Comparison of ENCODE assay signal across 10 cellular contexts in the genomic region with DNA sequence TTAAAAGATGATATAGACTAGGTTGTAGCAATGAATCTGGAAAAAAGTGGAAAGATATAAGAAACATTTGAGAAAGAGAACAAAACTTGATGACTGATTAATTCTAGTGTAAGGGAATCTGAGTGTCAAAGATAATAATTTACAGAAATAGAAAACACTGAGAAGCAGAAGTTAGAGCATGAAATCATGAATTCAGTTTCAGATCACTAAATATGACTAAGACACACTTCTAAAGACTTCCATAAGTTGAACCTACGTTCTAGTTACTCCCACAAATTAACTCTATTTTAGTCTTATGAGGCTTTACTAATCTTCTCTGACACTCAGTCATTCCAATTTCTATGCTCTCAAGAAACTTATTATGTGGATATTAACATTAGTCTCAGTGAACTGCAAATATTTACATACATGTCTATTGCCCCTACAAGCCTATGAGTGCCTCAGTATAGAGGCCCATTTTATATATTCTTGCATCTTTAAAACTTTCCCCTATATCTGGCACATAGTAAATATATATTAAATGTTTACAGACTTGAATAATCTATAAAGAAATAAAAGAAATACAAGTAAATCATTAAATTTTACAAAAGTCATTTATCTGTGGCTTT.
A peak's percentile ranks its signal among the peaks of the same experiment; 100 is the strongest.
DNase-seq lines count a peak whose midpoint lies in the region; ATAC-seq lines count a peak whose summit lies in the region.
"Had no signal": no experiment of that assay in that cellular context is flagged by ENCODE, and none has a peak within 500 bp of the region (broad histone marks: within the 10 kb centered on the region; RNA-seq: fewer than 3 reads in every experiment).

No MANE protein-coding gene starts in this region.

- DNase-seq in ACHN (peak; percentile 50), NCI-H1417 (lab: John Stamatoyannopoulos, UW) (no peak), epidermal melanocyte (ENCODE audit: insufficient read length, low spot score) (no peak), AG08396 (ENCODE audit: low spot score) (no peak)
- DNase-seq in stimulated activated CD4-positive, alpha-beta T cell treated with anti-CD3 and anti-CD28 coated beads, Interleukin-12 subunit alpha, Interleukin-12 subunit beta, amount 100 ng/mL, for 4 hours, result no peak
- DNase-seq: NCI-H2171, right lobe of liver had no signal

- peak; percentile 66 for ATAC-seq in GM19035 (IDR thresholded peaks at IDR 0.05; ENCODE audit: unreplicated experiment)
- peak; percentile 92 for ATAC-seq in HG02759 (IDR thresholded peaks at IDR 0.05; ENCODE audit: unreplicated experiment)
- ATAC-seq in HG03558 (IDR thresholded peaks at IDR 0.05; ENCODE audit: extremely low read depth, unreplicated experiment), result peak; percentile 90

- in situ Hi-C loops in ACHN (cut with HindIII; ENCODE audit: low pct_ligation_motif_present, low pct_unique_long_range_greater_than_20kb, low sequenced_read_pairs), result no loop called here
